In genomic region chr6:36725581-36725980, GRCh38 we compare ENCODE assay signal across 1 cellular context.
TF ChIP-seq lines count a peak whose summit lies in the region.

No MANE protein-coding gene starts in this region.

TF ChIP-seq in SK-N-SH, 30 proteins besides CTCF, POLR2A, EP300 and RAD21 (continued from another document):
- no peak for TF ChIP-seq USF2 (IDR thresholded peaks at IDR 0.05; ENCODE audit: borderline replicate concordance, low read depth, low read length)
- TF ChIP-seq RFX5 (IDR thresholded peaks at IDR 0.05; ENCODE audit: low read length), result no peak
- no peak for TF ChIP-seq POLR2AphosphoS5 (IDR thresholded peaks at IDR 0.05; ENCODE audit: low read depth, low read length)
- TF ChIP-seq RXRA (IDR thresholded peaks at IDR 0.05; ENCODE audit: borderline replicate concordance, low read depth), result no peak
TF ChIP-seq in SK-N-SH: peak in this region for 0.
